ENCODE assay signal across 14 cellular contexts in genomic region chr5:123261752-123262151, GRCh38.
"Had no signal": no experiment of that assay in that cellular context is flagged by ENCODE, and none has a peak within 500 bp of the region (broad histone marks: within the 10 kb centered on the region; RNA-seq: fewer than 3 reads in every experiment).

No MANE protein-coding gene starts in this region.

- H3K4me3 Mint-ChIP-seq: activated CD8-positive, alpha-beta T cell treated with anti-CD3 and anti-CD28 coated beads for 36 hours; activated T-cell treated with anti-CD3 and anti-CD28 coated beads, Interleukin-2, amount 50 U/mL, for 4 hours; naive B cell; neural progenitor cell; stimulated activated naive CD8-positive, alpha-beta T cell treated with anti-CD3 and anti-CD28 coated beads, Interleukin-15, Interleukin-2, amounts not matched to agents 100 ng/mL and 50 ng/mL, for 24 hours had no signal

- H3K4me1 Mint-ChIP-seq: naive B cell, neural progenitor cell had no signal

- H2AFZ ChIP-seq: neural progenitor cell had no signal

- DNase-seq: activated CD8-positive, alpha-beta T cell treated with anti-CD3 and anti-CD28 coated beads for 36 hours; activated effector memory CD4-positive, alpha-beta T cell treated with anti-CD3 and anti-CD28 coated beads, Interleukin-2, amount 50 U/mL, for 16 hours; activated T-cell treated with anti-CD3 and anti-CD28 coated beads, Interleukin-2, amount 50 U/mL, for 4 hours; aorta; colonic mucosa; islet precursor cell; naive B cell; ovary; spleen; WERI-Rb-1 had no signal

- H3K9ac ChIP-seq: neural progenitor cell had no signal

- H3K27ac ChIP-seq: cardiac muscle cell, colonic mucosa, neural progenitor cell, ovary, spleen, WERI-Rb-1 had no signal

- H3K27ac Mint-ChIP-seq: activated CD8-positive, alpha-beta T cell treated with anti-CD3 and anti-CD28 coated beads for 36 hours; naive B cell; neural progenitor cell; stimulated activated naive CD8-positive, alpha-beta T cell treated with anti-CD3 and anti-CD28 coated beads, Interleukin-15, Interleukin-2, amounts not matched to agents 100 ng/mL and 50 ng/mL, for 24 hours had no signal

- H3K27me3 Mint-ChIP-seq: activated CD8-positive, alpha-beta T cell treated with anti-CD3 and anti-CD28 coated beads for 36 hours had no signal

- H3K4me3 ChIP-seq: cardiac muscle cell, colonic mucosa, lung, neural progenitor cell, ovary, spleen had no signal

- H3K4me1 ChIP-seq: colonic mucosa, neural progenitor cell, spleen had no signal

- H3K27me3 ChIP-seq: cardiac muscle cell, colonic mucosa, neural progenitor cell, ovary had no signal

- H3K9me3 ChIP-seq: colonic mucosa, ovary had no signal

- H3K36me3 ChIP-seq: cardiac muscle cell, colonic mucosa, neural progenitor cell, ovary, spleen, WERI-Rb-1 had no signal

- H3K4me2 ChIP-seq: neural progenitor cell had no signal

- H3K36me3 Mint-ChIP-seq: neural progenitor cell had no signal
